In genomic region chr18:10020176-10020575, GRCh38 we compare ENCODE assay signal across 16 cellular contexts.
DNase-seq lines count a peak whose midpoint lies in the region; ATAC-seq lines count a peak whose summit lies in the region.
"Had no signal": no experiment of that assay in that cellular context is flagged by ENCODE, and none has a peak within 500 bp of the region (broad histone marks: within the 10 kb centered on the region; RNA-seq: fewer than 3 reads in every experiment).

No MANE protein-coding gene starts in this region.

- H3K4me3 Mint-ChIP-seq in natural killer cell treated with Interleukin-12 subunit alpha and Interleukin-12 subunit beta and Interleukin-15 and Interleukin-18, amount 100 ng/mL, for 72 hours, result no peak overlapping the region
- H3K4me3 Mint-ChIP-seq: activated T-helper 1 cell treated with anti-CD3 and anti-CD28 coated beads, Interleukin-12 subunit alpha, Interleukin-12 subunit beta, Interleukin-2, Interleukin-4 antibody, amounts not matched to agents 30 ng/mL and 10 ng/mL and 1 ng/mL, durations not matched to agents 14 hours and 24 hours and 36 hours; brain; HFFc6 had no signal

- DNase-seq in AML-193 (lab: John Stamatoyannopoulos, UW), result peak; percentile 75 to 82
- DNase-seq in MV-4-11 (lab: John Stamatoyannopoulos, UW), result peak; percentile 65
- peak; percentile 72 for DNase-seq in NCI-H510A (lab: John Stamatoyannopoulos, UW)
- DNase-seq in cerebellum (ENCODE audit: low spot score), result no peak
- DNase-seq in NCI-H1694 treated with DMSO at 0.1 percent for 48 hours (lab: John Stamatoyannopoulos, UW), result no peak
- no peak for DNase-seq in natural killer cell treated with Interleukin-12 subunit alpha and Interleukin-12 subunit beta and Interleukin-15 and Interleukin-18, amount 100 ng/mL, for 72 hours (ENCODE audit: low spot score)
- DNase-seq: ACHN, HFFc6, midbrain, NCI-H1048, retina had no signal

- peaks cover 7 to 9% of the 10 kb centered on the region in 2 donors for H3K4me1 Mint-ChIP-seq in natural killer cell treated with Interleukin-12 subunit alpha and Interleukin-12 subunit beta and Interleukin-15 and Interleukin-18, amount 100 ng/mL, for 72 hours (ENCODE audit: low read depth in 2 of 2)

- H3K9me3 Mint-ChIP-seq in natural killer cell treated with Interleukin-12 subunit alpha and Interleukin-12 subunit beta and Interleukin-15 and Interleukin-18, amount 100 ng/mL, for 72 hours, result no peaks in the 10 kb centered on the region
- H3K9me3 Mint-ChIP-seq: activated T-helper 1 cell treated with anti-CD3 and anti-CD28 coated beads, Interleukin-12 subunit alpha, Interleukin-12 subunit beta, Interleukin-2, Interleukin-4 antibody, amounts not matched to agents 30 ng/mL and 10 ng/mL and 1 ng/mL, durations not matched to agents 14 hours and 24 hours and 36 hours; HFFc6 had no signal

- H3K27me3 Mint-ChIP-seq in natural killer cell treated with Interleukin-12 subunit alpha and Interleukin-12 subunit beta and Interleukin-15 and Interleukin-18, amount 100 ng/mL, for 72 hours, result peaks cover 0 to 5% of the 10 kb centered on the region in 2 donors
- H3K27me3 Mint-ChIP-seq: brain had no signal

- ATAC-seq in esophagus mucosa (peak; percentile 65), HG03439 (IDR thresholded peaks at IDR 0.05; ENCODE audit: unreplicated experiment) (no peak)
- ATAC-seq in natural killer cell treated with Interleukin-12 subunit alpha and Interleukin-12 subunit beta and Interleukin-15 and Interleukin-18, amount 100 ng/mL, for 72 hours, result no peak
- ATAC-seq: activated CD4-positive, CD25-positive, alpha-beta regulatory T cell treated with anti-CD3 and anti-CD28 coated beads, Interleukin-2, amount 50 U/mL, for 24 hours had no signal

- no peaks in the 10 kb centered on the region for H3K36me3 Mint-ChIP-seq in natural killer cell treated with Interleukin-12 subunit alpha and Interleukin-12 subunit beta and Interleukin-15 and Interleukin-18, amount 100 ng/mL, for 72 hours
- H3K36me3 Mint-ChIP-seq: brain had no signal

- no peak overlapping the region for H3K27ac Mint-ChIP-seq in natural killer cell treated with Interleukin-12 subunit alpha and Interleukin-12 subunit beta and Interleukin-15 and Interleukin-18, amount 100 ng/mL, for 72 hours
- H3K27ac Mint-ChIP-seq: activated T-helper 1 cell treated with anti-CD3 and anti-CD28 coated beads, Interleukin-12 subunit alpha, Interleukin-12 subunit beta, Interleukin-2, Interleukin-4 antibody, amounts not matched to agents 30 ng/mL and 10 ng/mL and 1 ng/mL, durations not matched to agents 14 hours and 24 hours and 36 hours; HFFc6 had no signal

Comparison
In these comparisons a context has a peak if more than half of its experiments do, and no peak if none do; other contexts are left out.
1. DNase-seq: peak in AML-193 (2 of 2), MV-4-11 (single experiment) and NCI-H510A (single experiment); none in cerebellum (single experiment), NCI-H1694 treated with DMSO at 0.1 percent for 48 hours (single experiment) and natural killer cell treated with Interleukin-12 subunit alpha and Interleukin-12 subunit beta and Interleukin-15 and Interleukin-18, amount 100 ng/mL, for 72 hours (single experiment).